7 cellular contexts compared by ENCODE assay signal in genomic region chr13:112885782-112886268, GRCh38.
A peak's percentile ranks its signal among the peaks of the same experiment; 100 is the strongest.
DNase-seq lines count a peak whose midpoint lies in the region; ATAC-seq and TF ChIP-seq lines count a peak whose summit lies in the region.

No MANE protein-coding gene starts in this region.

- ATAC-seq in SK-N-SH treated with all-trans-retinoic acid at 6 μM for 48 hours (peak; percentile 99), psoas muscle (peak; percentile 77 to 89 (median 85)), HG02981 (IDR thresholded peaks at IDR 0.05; ENCODE audit: unreplicated experiment) (no peak)

- TF ChIP-seq CTCF in psoas muscle (IDR thresholded peaks at IDR 0.05): no peak

- no peak overlapping the region for H3K9ac ChIP-seq in HUES48 (ENCODE audit: low read depth, low read length)

- H3K27me3 ChIP-seq in HUES48 (ENCODE audit: control insufficient read depth, insufficient read depth, low read length) (peaks cover 6% of the 10 kb centered on the region), psoas muscle (ENCODE audit: insufficient read depth in 3 of 3, low read length in 2 of 3) (no peaks in the 10 kb centered on the region)

- H3K27ac ChIP-seq in HUES48 (ENCODE audit: low read depth, low read length): peak overlapping the region; percentile 54
- no peak overlapping the region for H3K27ac ChIP-seq in psoas muscle

- peaks cover 19% of the 10 kb centered on the region for H3K36me3 ChIP-seq in HUES48 (ENCODE audit: control insufficient read depth, insufficient read depth, low read length)
- peaks cover 0 to 14% of the 10 kb centered on the region in 2 donors for H3K36me3 ChIP-seq in psoas muscle (ENCODE audit: insufficient read depth in 1 of 2, low read depth in 1 of 2)

- peaks cover 4% of the 10 kb centered on the region; the same call in 1 of the 2 replicates for H3K4me1 ChIP-seq in HUES48 (ENCODE audit: control insufficient read depth, insufficient read depth, low read length)
- no peaks in the 10 kb centered on the region for H3K4me1 ChIP-seq in psoas muscle

- no peaks in the 10 kb centered on the region for H3K9me3 ChIP-seq in HUES48 (ENCODE audit: control insufficient read depth, insufficient read depth, low read length)
- H3K9me3 ChIP-seq in psoas muscle: no peaks in the 10 kb centered on the region

- 5 to 8% (median 7%) methylated on average over 25 of the region's 25 CpGs for WGBS in psoas muscle, 3 donors

- H3K4me3 ChIP-seq in HUES48 (ENCODE audit: low read depth, low read length) (no peak overlapping the region; the same call in 1 of the 2 replicates), psoas muscle (no peak overlapping the region)

- DNase-seq in glomerular visceral epithelial cell (ENCODE audit: extremely low spot score): peak; percentile 87
- DNase-seq in psoas muscle: peak; percentile 74 to 82
- DNase-seq in OCI-M2 (lab: John Stamatoyannopoulos, UW; ENCODE audit: unreplicated experiment): no peak
- no peak for DNase-seq in occipital lobe (lab: John Stamatoyannopoulos, UW)

- intact Hi-C loops in psoas muscle (cut with DNase I): no loop called here

TF ChIP-seq in SK-N-SH treated with all-trans-retinoic acid at 6 μM for 48 hours, 23 proteins besides CTCF, POLR2A, EP300 and RAD21:
- TF ChIP-seq PPARA (CRISPR knock-in tag; IDR thresholded peaks at IDR 0.05; ENCODE audit: borderline replicate concordance): no peak
- peak; percentile 40; the same call in 1 of the 2 replicates for TF ChIP-seq SNAI2 (CRISPR knock-in tag; IDR thresholded peaks at IDR 0.05)

Comparison
In these comparisons a context has a peak if more than half of its experiments do, and no peak if none do; other contexts are left out.
1. DNase-seq: peak in glomerular visceral epithelial cell (single experiment) and psoas muscle (2 of 2); none in OCI-M2 (single experiment) and occipital lobe (single experiment).